Comparison of ENCODE assay signal across 1 cellular context in genomic region chr4:26992657-26993361, GRCh38.
A peak's percentile ranks its signal among the peaks of the same experiment; 100 is the strongest.
TF ChIP-seq lines count a peak whose summit lies in the region.

No MANE protein-coding gene starts in this region.

TF ChIP-seq in GM12878, 131 proteins besides CTCF, POLR2A, EP300 and RAD21 (continued from another document):
- no peak; a peak in 1 of 4 replicates for TF ChIP-seq CEBPB (IDR thresholded peaks at IDR 0.05; ENCODE audit: borderline replicate concordance in 1 of 2, low read depth in 2 of 2, low read length in 2 of 2)
- no peak for TF ChIP-seq MYC (IDR thresholded peaks at IDR 0.05; ENCODE audit: insufficient read depth, insufficient read length, insufficient replicate concordance, low read length, severe bottlenecking)
- TF ChIP-seq MTA2 (IDR thresholded peaks at IDR 0.05; ENCODE audit: low read depth): peak; percentile 86
- peak; percentile 63 for TF ChIP-seq EED (IDR thresholded peaks at IDR 0.05; ENCODE audit: low read depth)
- peak; percentile 86 for TF ChIP-seq GATAD2B (conservative IDR thresholded peaks at IDR 0.05; ENCODE audit: low read depth)
- TF ChIP-seq, protein P1, sequence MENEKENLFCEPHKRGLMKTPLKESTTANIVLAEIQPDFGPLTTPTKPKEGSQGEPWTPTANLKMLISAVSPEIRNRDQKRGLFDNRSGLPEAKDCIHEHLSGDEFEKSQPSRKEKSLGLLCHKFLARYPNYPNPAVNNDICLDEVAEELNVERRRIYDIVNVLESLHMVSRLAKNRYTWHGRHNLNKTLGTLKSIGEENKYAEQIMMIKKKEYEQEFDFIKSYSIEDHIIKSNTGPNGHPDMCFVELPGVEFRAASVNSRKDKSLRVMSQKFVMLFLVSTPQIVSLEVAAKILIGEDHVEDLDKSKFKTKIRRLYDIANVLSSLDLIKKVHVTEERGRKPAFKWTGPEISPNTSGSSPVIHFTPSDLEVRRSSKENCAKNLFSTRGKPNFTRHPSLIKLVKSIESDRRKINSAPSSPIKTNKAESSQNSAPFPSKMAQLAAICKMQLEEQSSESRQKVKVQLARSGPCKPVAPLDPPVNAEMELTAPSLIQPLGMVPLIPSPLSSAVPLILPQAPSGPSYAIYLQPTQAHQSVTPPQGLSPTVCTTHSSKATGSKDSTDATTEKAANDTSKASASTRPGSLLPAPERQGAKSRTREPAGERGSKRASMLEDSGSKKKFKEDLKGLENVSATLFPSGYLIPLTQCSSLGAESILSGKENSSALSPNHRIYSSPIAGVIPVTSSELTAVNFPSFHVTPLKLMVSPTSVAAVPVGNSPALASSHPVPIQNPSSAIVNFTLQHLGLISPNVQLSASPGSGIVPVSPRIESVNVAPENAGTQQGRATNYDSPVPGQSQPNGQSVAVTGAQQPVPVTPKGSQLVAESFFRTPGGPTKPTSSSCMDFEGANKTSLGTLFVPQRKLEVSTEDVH (IDR thresholded peaks at IDR 0.05; ENCODE audit: low read depth, partially characterized antibody): no peak
- TF ChIP-seq MEF2B (IDR thresholded peaks at IDR 0.05; ENCODE audit: partially characterized antibody, poor library complexity, severe bottlenecking): peak; percentile 78
- TF ChIP-seq ZNF24 (IDR thresholded peaks at IDR 0.05): peak; percentile 71
- TF ChIP-seq CHD4 (IDR thresholded peaks at IDR 0.05): 0 out of 2 replicates have a peak, but pooled peaks have one; percentile 67
- peak; percentile 77; the same call in 1 of the 2 replicates for TF ChIP-seq TCF7 (IDR thresholded peaks at IDR 0.05; ENCODE audit: borderline replicate concordance)
- peak; percentile 96 to 97 for TF ChIP-seq IKZF2 (IDR thresholded peaks at IDR 0.05)
- TF ChIP-seq SIX5 (IDR thresholded peaks at IDR 0.05; ENCODE audit: low read depth, low read length, severe bottlenecking): no peak
